11 cellular contexts compared by ENCODE assay signal in genomic region chr3:172530101-172530561, GRCh38. TPM values are rescaled to one million over a fixed set of nuclear protein-coding genes. Genes with fewer than 3 reads are reported as not detected.
DNase-seq lines count a peak whose midpoint lies in the region; ATAC-seq and TF ChIP-seq lines count a peak whose summit lies in the region.
"Had no signal": no experiment of that assay in that cellular context is flagged by ENCODE, and none has a peak within 500 bp of the region (broad histone marks: within the 10 kb centered on the region; RNA-seq: fewer than 3 reads in every experiment).

No MANE protein-coding gene starts in this region.

- H3K4me1 Mint-ChIP-seq in activated T-cell treated with anti-CD3 and anti-CD28 coated beads, Interleukin-2, amount 50 U/mL, for 4 hours (ENCODE audit: low read depth) = peaks cover 25% of the 10 kb centered on the region
- peaks cover 45% of the 10 kb centered on the region for H3K4me1 Mint-ChIP-seq in activated T-helper 2 cell treated with anti-CD3 and anti-CD28 coated beads, Interferon-gamma antibody, Interleukin-2, Interleukin-4, amounts not matched to agents 10 μg/mL and 5 μg/mL and 100 μg/mL, durations not matched to agents 14 hours and 24 hours and 36 hours (ENCODE audit: low read depth)
- peaks cover 7% of the 10 kb centered on the region for H3K4me1 Mint-ChIP-seq in stimulated activated memory B cell treated with anti-CD40 and anti-IgM and Interleukin-4, amounts not matched to agents 10 μg/mL and 1 μg/mL and 100 μg/mL, for 72 hours
- H3K4me1 Mint-ChIP-seq in CD8-positive, alpha-beta memory T cell = peaks cover 8 to 22% (median 12%) of the 10 kb centered on the region in 3 donors

- no peak overlapping the region for H3K4me3 ChIP-seq in ascending aorta
- no peak overlapping the region for H3K4me3 ChIP-seq in CD8-positive, alpha-beta memory T cell (ENCODE audit: low read length)

- H3K4me1 ChIP-seq in ascending aorta = no peaks in the 10 kb centered on the region
- H3K4me1 ChIP-seq in CD8-positive, alpha-beta memory T cell (ENCODE audit: insufficient read depth, low read length) = peaks cover 17% of the 10 kb centered on the region
- H3K4me1 ChIP-seq: foreskin keratinocyte had no signal

- peak; percentile 66 to 76 for ATAC-seq in activated T-cell treated with anti-CD3 and anti-CD28 coated beads, Interleukin-2, amount 50 U/mL, for 4 hours
- peak; percentile 16 for ATAC-seq in HG03469 (IDR thresholded peaks at IDR 0.05; ENCODE audit: unreplicated experiment)
- peak; percentile 8 for ATAC-seq in stimulated activated memory B cell treated with anti-CD40 and anti-IgM and Interleukin-4, amounts not matched to agents 10 μg/mL and 1 μg/mL and 100 μg/mL, for 72 hours
- ATAC-seq: foreskin keratinocyte had no signal

- intact Hi-C loops in activated T-helper 2 cell treated with anti-CD3 and anti-CD28 coated beads, Interferon-gamma antibody, Interleukin-2, Interleukin-4, amounts not matched to agents 10 μg/mL and 5 μg/mL and 100 μg/mL, durations not matched to agents 14 hours and 24 hours and 36 hours (cut with micrococcal nuclease) = loop anchor here (1.0 kb wide), 6 partner anchors 13 to 62 kb away; no protein-coding TSS in a partner anchor
- intact Hi-C loops in ascending aorta (cut with DNase I) = no loop called here

- peaks cover 3% of the 10 kb centered on the region for H3K9me3 Mint-ChIP-seq in activated T-cell treated with anti-CD3 and anti-CD28 coated beads, Interleukin-2, amount 50 U/mL, for 4 hours
- H3K9me3 Mint-ChIP-seq in activated T-helper 2 cell treated with anti-CD3 and anti-CD28 coated beads, Interferon-gamma antibody, Interleukin-2, Interleukin-4, amounts not matched to agents 10 μg/mL and 5 μg/mL and 100 μg/mL, durations not matched to agents 14 hours and 24 hours and 36 hours = no peaks in the 10 kb centered on the region
- H3K9me3 Mint-ChIP-seq in stimulated activated memory B cell treated with anti-CD40 and anti-IgM and Interleukin-4, amounts not matched to agents 10 μg/mL and 1 μg/mL and 100 μg/mL, for 72 hours = no peaks in the 10 kb centered on the region
- H3K9me3 Mint-ChIP-seq in CD8-positive, alpha-beta memory T cell = no peaks in the 10 kb centered on the region

- CTCF ChIA-PET in CD8-positive, alpha-beta memory T cell (lab: Charles Lee) = interaction anchor here (1.2 to 2.0 kb wide), 4 partner anchors 8 to 67 kb away, joined by 3 to 6 read pairs (median 4); no protein-coding TSS in a partner anchor

- POLR2A ChIA-PET in CD8-positive, alpha-beta memory T cell (lab: Charles Lee) = no interaction called here

- H3K27me3 Mint-ChIP-seq in activated T-cell treated with anti-CD3 and anti-CD28 coated beads, Interleukin-2, amount 50 U/mL, for 4 hours (ENCODE audit: low read depth) = no peaks in the 10 kb centered on the region
- H3K27me3 Mint-ChIP-seq in activated T-helper 2 cell treated with anti-CD3 and anti-CD28 coated beads, Interferon-gamma antibody, Interleukin-2, Interleukin-4, amounts not matched to agents 10 μg/mL and 5 μg/mL and 100 μg/mL, durations not matched to agents 14 hours and 24 hours and 36 hours (ENCODE audit: low read depth) = no peaks in the 10 kb centered on the region
- no peaks in the 10 kb centered on the region for H3K27me3 Mint-ChIP-seq in stimulated activated memory B cell treated with anti-CD40 and anti-IgM and Interleukin-4, amounts not matched to agents 10 μg/mL and 1 μg/mL and 100 μg/mL, for 72 hours
- no peaks in the 10 kb centered on the region for H3K27me3 Mint-ChIP-seq in CD8-positive, alpha-beta memory T cell

- H3K4me3 Mint-ChIP-seq in activated T-cell treated with anti-CD3 and anti-CD28 coated beads, Interleukin-2, amount 50 U/mL, for 4 hours = peak overlapping the region; percentile 29
- H3K4me3 Mint-ChIP-seq in activated T-helper 2 cell treated with anti-CD3 and anti-CD28 coated beads, Interferon-gamma antibody, Interleukin-2, Interleukin-4, amounts not matched to agents 10 μg/mL and 5 μg/mL and 100 μg/mL, durations not matched to agents 14 hours and 24 hours and 36 hours (ENCODE audit: low read depth) = peak overlapping the region; percentile 22
- no peak overlapping the region for H3K4me3 Mint-ChIP-seq in stimulated activated memory B cell treated with anti-CD40 and anti-IgM and Interleukin-4, amounts not matched to agents 10 μg/mL and 1 μg/mL and 100 μg/mL, for 72 hours
- H3K4me3 Mint-ChIP-seq in CD8-positive, alpha-beta memory T cell = peak overlapping the region in 1 of 7 donors; percentile 2

- no peaks in the 10 kb centered on the region for H3K27me3 ChIP-seq in ascending aorta
- H3K27me3 ChIP-seq in CD8-positive, alpha-beta memory T cell (ENCODE audit: insufficient read depth, low read length, poor library complexity, severe bottlenecking) = no peaks in the 10 kb centered on the region
- H3K27me3 ChIP-seq: foreskin keratinocyte had no signal

- TF ChIP-seq CTCF in ascending aorta (IDR thresholded peaks at IDR 0.05) = no peak

- no peaks in the 10 kb centered on the region for H3K9me3 ChIP-seq in ascending aorta
- no peaks in the 10 kb centered on the region for H3K9me3 ChIP-seq in CD8-positive, alpha-beta memory T cell (ENCODE audit: low read length)

- peak overlapping the region; percentile 78 for H3K27ac Mint-ChIP-seq in activated T-helper 2 cell treated with anti-CD3 and anti-CD28 coated beads, Interferon-gamma antibody, Interleukin-2, Interleukin-4, amounts not matched to agents 10 μg/mL and 5 μg/mL and 100 μg/mL, durations not matched to agents 14 hours and 24 hours and 36 hours
- H3K27ac Mint-ChIP-seq in stimulated activated memory B cell treated with anti-CD40 and anti-IgM and Interleukin-4, amounts not matched to agents 10 μg/mL and 1 μg/mL and 100 μg/mL, for 72 hours = no peak overlapping the region
- H3K27ac Mint-ChIP-seq in CD8-positive, alpha-beta memory T cell = peak overlapping the region in 4 of 8 donors; percentile 9 to 82 (median 41)

- H3K27ac ChIP-seq in ascending aorta = no peak overlapping the region
- no peak overlapping the region for H3K27ac ChIP-seq in CD8-positive, alpha-beta memory T cell (ENCODE audit: low read depth, low read length)
- H3K27ac ChIP-seq: foreskin keratinocyte had no signal

- no peaks in the 10 kb centered on the region for H3K36me3 ChIP-seq in ascending aorta
- no peaks in the 10 kb centered on the region for H3K36me3 ChIP-seq in CD8-positive, alpha-beta memory T cell (ENCODE audit: insufficient read depth, low read length)

- no peaks in the 10 kb centered on the region for H3K36me3 Mint-ChIP-seq in activated T-cell treated with anti-CD3 and anti-CD28 coated beads, Interleukin-2, amount 50 U/mL, for 4 hours (ENCODE audit: insufficient read depth)
- no peaks in the 10 kb centered on the region for H3K36me3 Mint-ChIP-seq in activated T-helper 2 cell treated with anti-CD3 and anti-CD28 coated beads, Interferon-gamma antibody, Interleukin-2, Interleukin-4, amounts not matched to agents 10 μg/mL and 5 μg/mL and 100 μg/mL, durations not matched to agents 14 hours and 24 hours and 36 hours (ENCODE audit: low read depth)
- H3K36me3 Mint-ChIP-seq in stimulated activated memory B cell treated with anti-CD40 and anti-IgM and Interleukin-4, amounts not matched to agents 10 μg/mL and 1 μg/mL and 100 μg/mL, for 72 hours = no peaks in the 10 kb centered on the region
- H3K36me3 Mint-ChIP-seq in CD8-positive, alpha-beta memory T cell = no peaks in the 10 kb centered on the region

- no peak for DNase-seq in activated T-cell treated with anti-CD3 and anti-CD28 coated beads, Interleukin-2, amount 50 U/mL, for 4 hours
- DNase-seq in activated T-cell treated with anti-CD3 and anti-CD28 coated beads for 4 hours (no peak), ascending aorta (ENCODE audit: low spot score in 2 of 2) (no peak), NCI-H1105 treated with DMSO at 0.1 percent for 48 hours (lab: John Stamatoyannopoulos, UW) (no peak)
- no peak for DNase-seq in activated T-helper 2 cell treated with anti-CD3 and anti-CD28 coated beads, Interferon-gamma antibody, Interleukin-2, Interleukin-4, amounts not matched to agents 10 μg/mL and 5 μg/mL and 100 μg/mL, durations not matched to agents 14 hours and 24 hours and 36 hours (ENCODE audit: low spot score)
- no peak for DNase-seq in CD8-positive, alpha-beta memory T cell
- DNase-seq: DMS53; effector CD8-positive, alpha-beta T cell; foreskin keratinocyte had no signal

RNA-seq across cellular contexts. Expression of gene TNFSF10, which starts 6.9 kb away (rescaled TPM):
- 10 to 100 TPM; 12.9 to 24.3 (median 18.8) TPM for total RNA-seq in activated T-cell treated with anti-CD3 and anti-CD28 coated beads, Interleukin-2, amount 50 U/mL, for 4 hours
- total RNA-seq in activated T-helper 2 cell treated with anti-CD3 and anti-CD28 coated beads, Interferon-gamma antibody, Interleukin-2, Interleukin-4, amounts not matched to agents 10 μg/mL and 5 μg/mL and 100 μg/mL, durations not matched to agents 14 hours and 24 hours and 36 hours = 52.3 and 54.8 TPM in 2 replicates
- 89.8 TPM for total RNA-seq in ascending aorta
- total RNA-seq in CD8-positive, alpha-beta memory T cell = 10 to 100 TPM; 38.2 to 41.9 TPM
- 48.1 TPM for polyA plus RNA-seq in CD8-positive, alpha-beta memory T cell

Comparison
In these comparisons a context has a peak if more than half of its experiments do, and no peak if none do; other contexts are left out.
1. ATAC-seq: peak in every context shown above with its lines; median percentile 71 in activated T-cell treated with anti-CD3 and anti-CD28 coated beads, Interleukin-2, amount 50 U/mL, for 4 hours; 16 in HG03469; 8 in stimulated activated memory B cell treated with anti-CD40 and anti-IgM and Interleukin-4, amounts not matched to agents 10 μg/mL and 1 μg/mL and 100 μg/mL, for 72 hours.